ENCODE assay signal across 16 cellular contexts in genomic region chr21:45241357-45241756, GRCh38. TPM values are rescaled to one million over a fixed set of nuclear protein-coding genes. Genes with fewer than 3 reads are reported as not detected.
DNase-seq lines count a peak whose midpoint lies in the region; ATAC-seq and TF ChIP-seq lines count a peak whose summit lies in the region.
"Had no signal": no experiment of that assay in that cellular context is flagged by ENCODE, and none has a peak within 500 bp of the region (broad histone marks: within the 10 kb centered on the region; RNA-seq: fewer than 3 reads in every experiment).

No MANE protein-coding gene starts in this region.

- H2BK15ac ChIP-seq in neuronal stem cell (ENCODE audit: low read length) = no peak overlapping the region

- no peak overlapping the region for H3K23ac ChIP-seq in neuronal stem cell (ENCODE audit: low read depth, low read length, poor library complexity)

- no peak overlapping the region for H3K18ac ChIP-seq in neuronal stem cell (ENCODE audit: low read length)

- H2AK5ac ChIP-seq in neuronal stem cell (ENCODE audit: low read depth, low read length) = no peak overlapping the region

- H3K9me3 Mint-ChIP-seq in activated CD4-positive, alpha-beta T cell treated with anti-CD3 and anti-CD28 coated beads, Interleukin-2, amount 10 ng/mL, durations not matched to agents 24 days and 14 days = peaks cover 17% of the 10 kb centered on the region
- H3K9me3 Mint-ChIP-seq in activated CD4-positive, alpha-beta T cell treated with anti-CD3 and anti-CD28 coated beads for 36 hours (ENCODE audit: low read depth) = peaks cover 16% of the 10 kb centered on the region
- H3K9me3 Mint-ChIP-seq in naive thymus-derived CD4-positive, alpha-beta T cell = peaks cover 3 to 35% (median 14%) of the 10 kb centered on the region in 11 donors

- no peak overlapping the region for H4K91ac ChIP-seq in neuronal stem cell (ENCODE audit: low read depth, low read length, poor library complexity)

- no peak overlapping the region for H4K8ac ChIP-seq in neuronal stem cell (ENCODE audit: low read depth, low read length)

- no peaks in the 10 kb centered on the region for H3K27me3 ChIP-seq in H7 (ENCODE audit: control insufficient read depth, insufficient read depth, low read length)
- no peaks in the 10 kb centered on the region for H3K27me3 ChIP-seq in neuronal stem cell (ENCODE audit: control insufficient read depth in 3 of 3, insufficient read depth in 3 of 3, low read depth in 1 of 3, low read length in 3 of 3)
- peaks cover 0 to 18% (median 0%) of the 10 kb centered on the region in 7 donors for H3K27me3 ChIP-seq in spleen (replicated peaks in 1 of 7)
- peaks cover 0 to 2% of the 10 kb centered on the region in 2 donors for H3K27me3 ChIP-seq in naive thymus-derived CD4-positive, alpha-beta T cell (ENCODE audit: control insufficient read depth in 2 of 2, insufficient read depth in 2 of 2, low read length in 2 of 2)
- H3K27me3 ChIP-seq: BLaER1 treated with 17β-estradiol and CSF1 and Interleukin-3, amounts not matched to agents 10 nM and 100 nM had no signal

- no peak overlapping the region for H3K27ac Mint-ChIP-seq in activated CD4-positive, alpha-beta T cell treated with anti-CD3 and anti-CD28 coated beads, Interleukin-2, amount 10 ng/mL, durations not matched to agents 24 days and 14 days
- H3K27ac Mint-ChIP-seq in activated CD4-positive, alpha-beta T cell treated with anti-CD3 and anti-CD28 coated beads for 36 hours = no peak overlapping the region
- H3K27ac Mint-ChIP-seq in naive thymus-derived CD4-positive, alpha-beta T cell = no peak overlapping the region
- H3K27ac Mint-ChIP-seq: CD8-positive, alpha-beta T cell; H9 had no signal

- POLR2A ChIA-PET in activated CD4-positive, alpha-beta T cell treated with anti-CD3 and anti-CD28 coated beads for 36 hours (lab: Charles Lee) = no interaction called here
- POLR2A ChIA-PET in naive thymus-derived CD4-positive, alpha-beta T cell (lab: Charles Lee) = no interaction called here

- H3K4me3 ChIP-seq in H7 (ENCODE audit: insufficient read depth, low read depth, low read length) (no peak overlapping the region), neuronal stem cell (ENCODE audit: low read length in 2 of 2) (no peak overlapping the region), spleen (no peak overlapping the region)
- H3K4me3 ChIP-seq in naive thymus-derived CD4-positive, alpha-beta T cell (ENCODE audit: low read length) = no peak overlapping the region
- H3K4me3 ChIP-seq: BLaER1 treated with 17β-estradiol and CSF1 and Interleukin-3, amounts not matched to agents 10 nM and 100 nM had no signal

- peak overlapping the region; percentile 47 for H3K14ac ChIP-seq in neuronal stem cell (ENCODE audit: low read length)

- H3K4me1 ChIP-seq in neuronal stem cell (ENCODE audit: control insufficient read depth in 2 of 2, insufficient read depth in 1 of 2, low read depth in 1 of 2, low read length in 2 of 2) (no peaks in the 10 kb centered on the region), spleen (no peaks in the 10 kb centered on the region)
- H3K4me1 ChIP-seq in naive thymus-derived CD4-positive, alpha-beta T cell (ENCODE audit: control insufficient read depth in 2 of 2, insufficient read depth in 2 of 2, low read length in 2 of 2) = no peaks in the 10 kb centered on the region
- H3K4me1 ChIP-seq: BLaER1 treated with 17β-estradiol and CSF1 and Interleukin-3, amounts not matched to agents 10 nM and 100 nM had no signal

- no peaks in the 10 kb centered on the region for H3K79me1 ChIP-seq in neuronal stem cell (ENCODE audit: low read depth, low read length)

- no peak overlapping the region for H3K9ac ChIP-seq in neuronal stem cell (ENCODE audit: low read depth, low read length, poor library complexity)
- H3K9ac ChIP-seq: BLaER1 treated with 17β-estradiol and CSF1 and Interleukin-3, amounts not matched to agents 10 nM and 100 nM had no signal

- H3K27me3 Mint-ChIP-seq in activated CD4-positive, alpha-beta T cell treated with anti-CD3 and anti-CD28 coated beads, Interleukin-2, amount 10 ng/mL, durations not matched to agents 24 days and 14 days = peaks cover 41% of the 10 kb centered on the region
- H3K27me3 Mint-ChIP-seq in activated CD4-positive, alpha-beta T cell treated with anti-CD3 and anti-CD28 coated beads for 36 hours = peaks cover 11% of the 10 kb centered on the region
- peaks cover 16 to 46% (median 19%) of the 10 kb centered on the region in 5 donors for H3K27me3 Mint-ChIP-seq in naive thymus-derived CD4-positive, alpha-beta T cell

- no peak overlapping the region for H3K27ac ChIP-seq in neuronal stem cell (replicated peaks; ENCODE audit: low read length)
- no peak overlapping the region for H3K27ac ChIP-seq in spleen
- no peak overlapping the region for H3K27ac ChIP-seq in naive thymus-derived CD4-positive, alpha-beta T cell (ENCODE audit: low read depth, low read length)
- H3K27ac ChIP-seq: BLaER1 treated with 17β-estradiol and CSF1 and Interleukin-3, amounts not matched to agents 10 nM and 100 nM had no signal

- ATAC-seq in activated CD4-positive, alpha-beta T cell treated with anti-CD3 and anti-CD28 coated beads for 36 hours = no peak
- no peak for ATAC-seq in HG03520 (IDR thresholded peaks at IDR 0.05; ENCODE audit: unreplicated experiment)
- ATAC-seq in naive thymus-derived CD4-positive, alpha-beta T cell = no peak
- ATAC-seq: CD8-positive, alpha-beta T cell had no signal

- no peak overlapping the region for H3K4me3 Mint-ChIP-seq in activated CD4-positive, alpha-beta T cell treated with anti-CD3 and anti-CD28 coated beads, Interleukin-2, amount 10 ng/mL, durations not matched to agents 24 days and 14 days
- H3K4me3 Mint-ChIP-seq in activated CD4-positive, alpha-beta T cell treated with anti-CD3 and anti-CD28 coated beads for 36 hours = no peak overlapping the region
- H3K4me3 Mint-ChIP-seq in naive thymus-derived CD4-positive, alpha-beta T cell = no peak overlapping the region
- H3K4me3 Mint-ChIP-seq: CD8-positive, alpha-beta T cell; H9 had no signal

- no peak overlapping the region for H2BK120ac ChIP-seq in neuronal stem cell (ENCODE audit: low read depth, low read length)

- H2AFZ ChIP-seq in neuronal stem cell (ENCODE audit: low read length) = no peak overlapping the region

- intact Hi-C loops in activated CD4-positive, alpha-beta T cell treated with anti-CD3 and anti-CD28 coated beads, Interleukin-2, amount 10 ng/mL, durations not matched to agents 24 days and 14 days (cut with micrococcal nuclease) = no loop called here
- intact Hi-C loops in activated CD4-positive, alpha-beta T cell treated with anti-CD3 and anti-CD28 coated beads for 36 hours (cut with DNase I, micrococcal nuclease) = no loop called here
- intact Hi-C loops in spleen (cut with DNase I; ENCODE audit: low total_unique reads) = no loop called here
- intact Hi-C loops in naive thymus-derived CD4-positive, alpha-beta T cell (cut with micrococcal nuclease) = no loop called here

- H3K9me3 ChIP-seq in neuronal stem cell (replicated peaks in 1 of 2; ENCODE audit: control insufficient read depth in 2 of 2, insufficient read depth in 1 of 2, low read depth in 1 of 2, low read length in 2 of 2) (peaks cover 5 to 22% of the 10 kb centered on the region in 2 donors), spleen (peaks cover 0 to 37% (median 26%) of the 10 kb centered on the region in 8 donors)
- H3K9me3 ChIP-seq in naive thymus-derived CD4-positive, alpha-beta T cell (ENCODE audit: control insufficient read depth in 2 of 3, low read length in 3 of 3) = peaks cover 0 to 4% (median 0%) of the 10 kb centered on the region in 3 experiments

- H3K4ac ChIP-seq in neuronal stem cell (ENCODE audit: low read length) = no peak overlapping the region

- TF ChIP-seq POLR2A in spleen (IDR thresholded peaks at IDR 0.05) = no peak

- H2BK5ac ChIP-seq in neuronal stem cell (ENCODE audit: low read length) = no peak overlapping the region

- peaks cover 2% of the 10 kb centered on the region for H3K4me1 Mint-ChIP-seq in activated CD4-positive, alpha-beta T cell treated with anti-CD3 and anti-CD28 coated beads, Interleukin-2, amount 10 ng/mL, durations not matched to agents 24 days and 14 days
- H3K4me1 Mint-ChIP-seq in activated CD4-positive, alpha-beta T cell treated with anti-CD3 and anti-CD28 coated beads for 36 hours = no peaks in the 10 kb centered on the region
- H3K4me1 Mint-ChIP-seq in naive thymus-derived CD4-positive, alpha-beta T cell = peaks cover 0 to 2% (median 0%) of the 10 kb centered on the region in 7 donors
- H3K4me1 Mint-ChIP-seq: H9 had no signal

- no peak for TF ChIP-seq CTCF in spleen (IDR thresholded peaks at IDR 0.05 in 8 of 11, conservative IDR thresholded peaks at IDR 0.05 in 3 of 11)

- DNase-seq in activated CD4-positive, alpha-beta T cell treated with anti-CD3 and anti-CD28 coated beads, Interleukin-2, amount 10 ng/mL, durations not matched to agents 24 days and 14 days = peak; percentile 51
- DNase-seq in activated CD4-positive, alpha-beta T cell treated with anti-CD3 and anti-CD28 coated beads for 36 hours = no peak
- DNase-seq in H7 (peak; percentile 7), neuronal stem cell (ENCODE audit: low spot score) (no peak), spleen (peak; percentile 21)
- DNase-seq in central memory CD4-positive, alpha-beta T cell = no peak
- DNase-seq in naive thymus-derived CD4-positive, alpha-beta T cell = no peak
- DNase-seq: 8988T, Calu3, DMS79 treated with DMSO at 0.1 percent for 48 hours, GF-D8, GOT3, H9 had no signal

- no peak overlapping the region for H2BK12ac ChIP-seq in neuronal stem cell (ENCODE audit: low read length)

- H3K36me3 ChIP-seq in H7 (replicated peaks; ENCODE audit: control insufficient read depth, insufficient read depth, low read length) (no peaks in the 10 kb centered on the region), neuronal stem cell (replicated peaks in 1 of 2; ENCODE audit: control insufficient read depth in 2 of 2, insufficient read depth in 2 of 2, low read length in 2 of 2) (no peaks in the 10 kb centered on the region), spleen (no peaks in the 10 kb centered on the region)
- H3K36me3 ChIP-seq in naive thymus-derived CD4-positive, alpha-beta T cell (ENCODE audit: control insufficient read depth in 2 of 3, insufficient read depth in 3 of 3, low read length in 3 of 3) = no peaks in the 10 kb centered on the region
- H3K36me3 ChIP-seq: BLaER1 treated with 17β-estradiol and CSF1 and Interleukin-3, amounts not matched to agents 10 nM and 100 nM had no signal

- CTCF ChIA-PET in activated CD4-positive, alpha-beta T cell treated with anti-CD3 and anti-CD28 coated beads for 36 hours (lab: Charles Lee) = interaction anchor here (1.2 kb wide), 1 partner anchor 14 kb away, joined by 3 read pairs; no protein-coding TSS in a partner anchor
- CTCF ChIA-PET in naive thymus-derived CD4-positive, alpha-beta T cell (lab: Charles Lee) = no interaction called here

- H3K4me2 ChIP-seq in neuronal stem cell (ENCODE audit: insufficient read depth, low read length, poor library complexity, severe bottlenecking) = no peak overlapping the region
- H3K4me2 ChIP-seq: BLaER1 treated with 17β-estradiol and CSF1 and Interleukin-3, amounts not matched to agents 10 nM and 100 nM had no signal

- no CpG with 5 or more reads among the region's 3 CpGs for WGBS in neuronal stem cell (ENCODE audit: extremely low coverage in 2 of 2, insufficient read length in 2 of 2, insufficient replicate concordance in 1 of 2), 2 donors
- 63 to 85% (median 79%) methylated on average over 3 of the region's 3 CpGs for WGBS in spleen, 5 donors

- peaks cover 3% of the 10 kb centered on the region for H3K36me3 Mint-ChIP-seq in activated CD4-positive, alpha-beta T cell treated with anti-CD3 and anti-CD28 coated beads, Interleukin-2, amount 10 ng/mL, durations not matched to agents 24 days and 14 days (ENCODE audit: low read depth)
- H3K36me3 Mint-ChIP-seq in activated CD4-positive, alpha-beta T cell treated with anti-CD3 and anti-CD28 coated beads for 36 hours (ENCODE audit: low read depth) = peaks cover 9% of the 10 kb centered on the region
- peaks cover 0 to 6% (median 5%) of the 10 kb centered on the region in 5 donors for H3K36me3 Mint-ChIP-seq in naive thymus-derived CD4-positive, alpha-beta T cell
- H3K36me3 Mint-ChIP-seq: CD8-positive, alpha-beta T cell had no signal

RNA-seq across cellular contexts. Expression of gene POFUT2, which starts 46.3 kb away (rescaled TPM):
- 15.5 and 17.9 TPM in 2 replicates for total RNA-seq in activated CD4-positive, alpha-beta T cell treated with anti-CD3 and anti-CD28 coated beads, Interleukin-2, amount 10 ng/mL, durations not matched to agents 24 days and 14 days
- total RNA-seq in activated CD4-positive, alpha-beta T cell treated with anti-CD3 and anti-CD28 coated beads for 36 hours = 10 to 100 TPM; 14.7 to 14.9 TPM
- 25.4 and 26.9 TPM in 2 replicates for total RNA-seq in H7 (2014; rRNA removed; shearing (Covaris generic))
- polyA plus RNA-seq in neuronal stem cell (2013, experiment 1 of 2) = 33.3 TPM
- polyA plus RNA-seq in neuronal stem cell (2013, experiment 2 of 2) = 32.4 TPM
- total RNA-seq in spleen = 10 to 100 TPM; 24.1 to 37.0 (median 28.8) TPM
- 10 to 100 TPM; 10.5 to 23.2 (median 19.3) TPM for polyA plus RNA-seq in spleen
- total RNA-seq in naive thymus-derived CD4-positive, alpha-beta T cell = 10 to 100 TPM; 20.1 to 53.3 (median 47.8) TPM
- 1 to 10 TPM; 3.8 to 5.4 TPM for polyA plus RNA-seq in naive thymus-derived CD4-positive, alpha-beta T cell

Comparison
In these comparisons a context has a peak if more than half of its experiments do, and no peak if none do; other contexts are left out.
1. DNase-seq: peak in activated CD4-positive, alpha-beta T cell treated with anti-CD3 and anti-CD28 coated beads, Interleukin-2, amount 10 ng/mL, durations not matched to agents 24 days and 14 days (single experiment), H7 (single experiment) and spleen (single experiment); none in activated CD4-positive, alpha-beta T cell treated with anti-CD3 and anti-CD28 coated beads for 36 hours (single experiment), neuronal stem cell (single experiment), central memory CD4-positive, alpha-beta T cell (single experiment) and naive thymus-derived CD4-positive, alpha-beta T cell (0 of 9).